In the genomic region with DNA sequence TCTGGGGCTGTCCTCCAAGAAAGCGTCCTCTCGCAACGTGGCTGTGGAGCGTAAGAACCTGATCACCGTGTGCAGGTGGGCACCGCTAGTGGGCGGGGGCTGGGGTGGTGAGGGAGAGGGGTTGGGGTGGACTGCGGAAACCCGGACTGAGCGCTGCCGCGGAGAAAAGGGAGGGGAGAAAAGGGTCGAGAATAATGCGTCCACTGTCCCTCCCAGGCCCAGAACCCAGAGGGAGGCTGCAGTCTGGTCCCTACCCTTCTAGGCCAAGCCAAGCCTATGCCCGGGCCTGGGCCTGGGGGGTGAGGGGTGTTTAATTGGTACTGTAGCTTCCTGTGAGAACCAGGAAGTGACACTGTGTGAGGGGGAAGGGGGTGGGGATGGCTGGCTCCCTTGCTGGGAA, we compare ENCODE assay signal across 9 cellular contexts. TPM values are rescaled to one million over a fixed set of nuclear protein-coding genes. Genes with fewer than 3 reads are reported as not detected.
A peak's percentile ranks its signal among the peaks of the same experiment; 100 is the strongest.
DNase-seq lines count a peak whose midpoint lies in the region; ATAC-seq and TF ChIP-seq lines count a peak whose summit lies in the region.
"Had no signal": no experiment of that assay in that cellular context is flagged by ENCODE, and none has a peak within 500 bp of the region (broad histone marks: within the 10 kb centered on the region; RNA-seq: fewer than 3 reads in every experiment).

No MANE protein-coding gene starts in this region.

- peak overlapping the region in 3 of 5 donors; percentile 58 to 82 (median 70) for H3K27ac ChIP-seq in stomach

- DNase-seq in NCI-H82 (lab: John Stamatoyannopoulos, UW) (peak; percentile 72), NCI-H82 treated with DMSO at 0.1 percent for 48 hours (lab: John Stamatoyannopoulos, UW; ENCODE audit: unreplicated experiment) (no peak), SHP77 treated with DMSO at 0.1 percent for 48 hours (lab: John Stamatoyannopoulos, UW) (peak; percentile 13), hypothalamus (lab: John Stamatoyannopoulos, UW) (peak in 36 of 51 donors; percentile 18 to 71 (median 46)), stomach (no peak), HCEC 1CT (no peak), GM03348 (ENCODE audit: low spot score) (no peak)

- ATAC-seq in HG03460 (IDR thresholded peaks at IDR 0.05; ENCODE audit: unreplicated experiment): no peak

- H3K9me3 ChIP-seq in stomach: no peaks in the 10 kb centered on the region

- intact Hi-C loops in stomach (cut with DNase I; ENCODE audit: low total_unique reads): no loop called here

- no peak for TF ChIP-seq CTCF in stomach (IDR thresholded peaks at IDR 0.05)

- peaks cover 17 to 25% (median 20%) of the 10 kb centered on the region in 4 donors for H3K4me1 ChIP-seq in stomach

- peak overlapping the region; percentile 45 to 56 (median 52) for H3K4me3 ChIP-seq in stomach

- TF ChIP-seq EP300 in stomach (IDR thresholded peaks at IDR 0.05): no peak

- H3K36me3 ChIP-seq in stomach: no peaks in the 10 kb centered on the region

- TF ChIP-seq POLR2A in stomach (IDR thresholded peaks at IDR 0.05): no peak

- 1 to 3% (median 3%) methylated on average over 14 to 15 of the region's 15 CpGs for WGBS in stomach, 5 donors

- H3K27me3 ChIP-seq in stomach: peaks cover 0 to 78% (median 31%) of the 10 kb centered on the region in 3 donors

RNA-seq across cellular contexts. Expression of a gene that starts 0.5 kb away (rescaled TPM):
- total RNA-seq in stomach: 10 to 100 TPM in 1 of 5 donors, 1 to 10 TPM in 2, under 1 TPM in 1, not detected in 1; 0.43 to 40.8 (median 3.5) TPM
- 1 to 10 TPM; 4.5 to 6.0 (median 4.5) TPM for polyA plus RNA-seq in stomach

RNA-seq across cellular contexts. Expression of a gene that starts 15.8 kb away (rescaled TPM):
- 100 to 1,000 TPM in 3 of 5 donors, 10 to 100 TPM in 2; 42.0 to 351 (median 133) TPM for total RNA-seq in stomach
- 100 to 1,000 TPM; 124 to 161 (median 135) TPM for polyA plus RNA-seq in stomach

RNA-seq across cellular contexts. Expression of a gene that starts 36.2 kb away (rescaled TPM):
- total RNA-seq in stomach: 100 to 1,000 TPM; 104 to 644 (median 239) TPM
- polyA plus RNA-seq in stomach: 100 to 1,000 TPM in 1 of 3 donors, 10 to 100 TPM in 2; 31.8 to 189 (median 78.9) TPM

RNA-seq across cellular contexts. Expression of a gene that starts 40.9 kb away (rescaled TPM):
- total RNA-seq in stomach: 1 to 10 TPM in 1 of 5 donors, not detected in 4; 8.3 TPM
- polyA plus RNA-seq in stomach: not detected
- total RNA-seq: Daoy had no signal

RNA-seq across cellular contexts. Expression of a gene that starts 54.8 kb away (rescaled TPM):
- 1 to 10 TPM in 2 of 5 donors, not detected in 3; 2.0 to 5.4 TPM for total RNA-seq in stomach
- polyA plus RNA-seq in stomach: under 1 TPM; 0.30 to 0.31 (median 0.31) TPM

Comparison
In these comparisons a context has a peak if more than half of its experiments do, and no peak if none do; other contexts are left out.
1. DNase-seq: peak in NCI-H82 (single experiment), SHP77 treated with DMSO at 0.1 percent for 48 hours (single experiment) and hypothalamus (36 of 51); none in NCI-H82 treated with DMSO at 0.1 percent for 48 hours (single experiment), stomach (single experiment), HCEC 1CT (single experiment) and GM03348 (single experiment).